ENCODE assay signal across 8 cellular contexts in genomic region chr4:165096776-165097175, GRCh38. TPM values are rescaled to one million over a fixed set of nuclear protein-coding genes. Genes with fewer than 3 reads are reported as not detected.
A peak's percentile ranks its signal among the peaks of the same experiment; 100 is the strongest.
DNase-seq lines count a peak whose midpoint lies in the region; ATAC-seq and TF ChIP-seq lines count a peak whose summit lies in the region.

No MANE protein-coding gene starts in this region.

- H3K79me2 ChIP-seq in mesendoderm (ENCODE audit: control insufficient read depth, insufficient read depth, low read length) = no peaks in the 10 kb centered on the region

- in situ Hi-C loops in astrocyte of the cerebellum (cut with HindIII; ENCODE audit: low sequenced_read_pairs) = no loop called here

- no peak overlapping the region for H2BK5ac ChIP-seq in mesendoderm (ENCODE audit: low read length)

- ATAC-seq in HG02798 (IDR thresholded peaks at IDR 0.05; ENCODE audit: poor library complexity, unreplicated experiment) = peak; percentile 52
- no peak for ATAC-seq in HG03571 (IDR thresholded peaks at IDR 0.05; ENCODE audit: unreplicated experiment)
- no peak for ATAC-seq in HG03039 (IDR thresholded peaks at IDR 0.05; ENCODE audit: unreplicated experiment)

- H3K4ac ChIP-seq in mesendoderm (ENCODE audit: low read depth, low read length) = no peak overlapping the region

- H2BK120ac ChIP-seq in mesendoderm (ENCODE audit: low read depth, low read length) = no peak overlapping the region

- H3K27me3 ChIP-seq in mesendoderm (ENCODE audit: insufficient read depth, low read length, poor library complexity) = no peaks in the 10 kb centered on the region

- no peak overlapping the region for H3K27ac ChIP-seq in mesendoderm (ENCODE audit: low read depth, low read length)

- no peak overlapping the region for H2AK5ac ChIP-seq in mesendoderm (ENCODE audit: low read length)

- H3K4me2 ChIP-seq in mesendoderm (ENCODE audit: low read length) = no peak overlapping the region

- no peak overlapping the region for H2BK15ac ChIP-seq in mesendoderm (replicated peaks; ENCODE audit: low read depth)

- no peak overlapping the region for H3K56ac ChIP-seq in mesendoderm (ENCODE audit: low read length)

- H3K4me1 ChIP-seq in mesendoderm (ENCODE audit: control insufficient read depth, low read depth, low read length) = no peaks in the 10 kb centered on the region

- DNase-seq in DMS 273 (lab: John Stamatoyannopoulos, UW; ENCODE audit: unreplicated experiment) = peak; percentile 15
- no peak for DNase-seq in DMS 273 treated with DMSO at 0.1 percent for 48 hours (lab: John Stamatoyannopoulos, UW)
- DNase-seq in astrocyte of the cerebellum (ENCODE audit: low read depth) = no peak
- DNase-seq in mesendoderm = peak; percentile 50
- no peak for DNase-seq in stimulated activated CD4-positive, alpha-beta T cell treated with anti-CD3 and anti-CD28 coated beads, Interleukin-12 subunit alpha, Interleukin-12 subunit beta, amount 100 ng/mL, for 4 hours

- H3K4me3 ChIP-seq in astrocyte of the cerebellum (ENCODE audit: low read depth, low read length) = no peak overlapping the region
- H3K4me3 ChIP-seq in mesendoderm (ENCODE audit: low read length) = no peak overlapping the region

- peak; percentile 67 for TF ChIP-seq CTCF in astrocyte of the cerebellum (IDR thresholded peaks at IDR 0.05; ENCODE audit: low read depth, low read length, missing control alignments)

- no peak overlapping the region for H3K9ac ChIP-seq in mesendoderm (ENCODE audit: low read length)

- no peaks in the 10 kb centered on the region for H3K79me1 ChIP-seq in mesendoderm (ENCODE audit: low read length)

- no peaks in the 10 kb centered on the region for H3K36me3 ChIP-seq in mesendoderm (ENCODE audit: control insufficient read depth, insufficient read depth, low read length)

- no peak overlapping the region for H3K18ac ChIP-seq in mesendoderm (ENCODE audit: low read length)

- no peak overlapping the region for H4K8ac ChIP-seq in mesendoderm (ENCODE audit: low read depth, low read length)

- no peak overlapping the region for H4K5ac ChIP-seq in mesendoderm (ENCODE audit: low read length)

- WGBS in mesendoderm (ENCODE audit: extremely low coverage, insufficient coverage, low lambda C conversion rate) = no CpG with 5 or more reads among the region's 2 CpGs

- no peak overlapping the region for H3K23ac ChIP-seq in mesendoderm (ENCODE audit: low read length)

RNA-seq across cellular contexts. Expression of gene TMEM192, which starts 15.9 kb away (rescaled TPM):
- polyA plus RNA-seq in mesendoderm (2013, experiment 1 of 2) = 9.0 TPM
- polyA plus RNA-seq in mesendoderm (2013, experiment 2 of 2) = 9.7 TPM

RNA-seq across cellular contexts. Expression of gene TRIM75, which starts 43.1 kb away (rescaled TPM):
- polyA plus RNA-seq in mesendoderm (2013, experiment 1 of 2) = not detected
- polyA plus RNA-seq in mesendoderm (2013, experiment 2 of 2) = not detected

Comparison
In these comparisons a context has a peak if more than half of its experiments do, and no peak if none do; other contexts are left out.
1. DNase-seq: peak in DMS 273 (single experiment) and mesendoderm (single experiment); none in DMS 273 treated with DMSO at 0.1 percent for 48 hours (single experiment), astrocyte of the cerebellum (single experiment) and stimulated activated CD4-positive, alpha-beta T cell treated with anti-CD3 and anti-CD28 coated beads, Interleukin-12 subunit alpha, Interleukin-12 subunit beta, amount 100 ng/mL, for 4 hours (single experiment).